2 cellular contexts compared by ENCODE assay signal in the genomic region with DNA sequence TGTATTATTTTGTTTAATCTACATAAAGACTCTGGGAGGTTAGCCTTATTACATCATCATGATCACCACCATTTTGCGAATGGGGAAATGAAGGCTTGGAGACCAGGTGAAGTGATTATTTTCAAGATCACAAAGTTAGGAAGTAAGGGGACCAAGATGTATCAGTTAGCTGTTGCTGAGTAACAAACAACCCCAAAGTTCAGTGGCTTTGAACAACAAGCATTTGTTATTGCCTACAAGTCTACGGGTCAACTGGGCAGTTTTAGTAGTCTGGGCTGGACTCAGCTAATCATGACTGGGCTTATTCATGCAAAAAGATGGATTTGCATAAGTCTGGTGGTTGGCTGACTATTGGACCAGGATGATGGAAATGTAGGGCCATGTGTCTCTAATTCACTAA.
TF ChIP-seq lines count a peak whose summit lies in the region.

No MANE protein-coding gene starts in this region.

TF ChIP-seq in A549, 52 proteins besides CTCF, POLR2A, EP300 and RAD21 (continued from another document):
- TF ChIP-seq, protein P1, sequence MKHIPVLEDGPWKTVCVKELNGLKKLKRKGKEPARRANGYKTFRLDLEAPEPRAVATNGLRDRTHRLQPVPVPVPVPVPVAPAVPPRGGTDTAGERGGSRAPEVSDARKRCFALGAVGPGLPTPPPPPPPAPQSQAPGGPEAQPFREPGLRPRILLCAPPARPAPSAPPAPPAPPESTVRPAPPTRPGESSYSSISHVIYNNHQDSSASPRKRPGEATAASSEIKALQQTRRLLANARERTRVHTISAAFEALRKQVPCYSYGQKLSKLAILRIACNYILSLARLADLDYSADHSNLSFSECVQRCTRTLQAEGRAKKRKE (CRISPR knock-in tag; IDR thresholded peaks at IDR 0.05; ENCODE audit: low read depth): no peak
- no peak for TF ChIP-seq ZC3H11A (IDR thresholded peaks at IDR 0.05)
- TF ChIP-seq, protein P2, sequence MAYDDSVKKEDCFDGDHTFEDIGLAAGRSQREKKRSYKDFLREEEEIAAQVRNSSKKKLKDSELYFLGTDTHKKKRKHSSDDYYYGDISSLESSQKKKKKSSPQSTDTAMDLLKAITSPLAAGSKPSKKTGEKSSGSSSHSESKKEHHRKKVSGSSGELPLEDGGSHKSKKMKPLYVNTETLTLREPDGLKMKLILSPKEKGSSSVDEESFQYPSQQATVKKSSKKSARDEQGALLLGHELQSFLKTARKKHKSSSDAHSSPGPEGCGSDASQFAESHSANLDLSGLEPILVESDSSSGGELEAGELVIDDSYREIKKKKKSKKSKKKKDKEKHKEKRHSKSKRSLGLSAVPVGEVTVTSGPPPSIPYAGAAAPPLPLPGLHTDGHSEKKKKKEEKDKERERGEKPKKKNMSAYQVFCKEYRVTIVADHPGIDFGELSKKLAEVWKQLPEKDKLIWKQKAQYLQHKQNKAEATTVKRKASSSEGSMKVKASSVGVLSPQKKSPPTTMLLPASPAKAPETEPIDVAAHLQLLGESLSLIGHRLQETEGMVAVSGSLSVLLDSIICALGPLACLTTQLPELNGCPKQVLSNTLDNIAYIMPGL (CRISPR knock-in tag; IDR thresholded peaks at IDR 0.05; ENCODE audit: borderline replicate concordance): no peak
- TF ChIP-seq NR3C1 (IDR thresholded peaks at IDR 0.05): no peak
TF ChIP-seq in A549: peak in this region for 0.

TF ChIP-seq in K562, 482 proteins besides CTCF, POLR2A, EP300 and RAD21 (continued from another document):
- no peak for TF ChIP-seq NCOR1 (IDR thresholded peaks at IDR 0.05)
- no peak for TF ChIP-seq ZNF431 (CRISPR knock-in tag; IDR thresholded peaks at IDR 0.05)
